Comparison of ENCODE assay signal across 9 cellular contexts in genomic region chr10:68212721-68213352, GRCh38. TPM values are rescaled to one million over a fixed set of nuclear protein-coding genes. Genes with fewer than 3 reads are reported as not detected.
DNase-seq lines count a peak whose midpoint lies in the region; ATAC-seq and TF ChIP-seq lines count a peak whose summit lies in the region.
"Had no signal": no experiment of that assay in that cellular context is flagged by ENCODE, and none has a peak within 500 bp of the region (broad histone marks: within the 10 kb centered on the region; RNA-seq: fewer than 3 reads in every experiment).

No MANE protein-coding gene starts in this region.

- H3K4me3 ChIP-seq in left ventricle myocardium inferior = no peak overlapping the region
- H3K4me3 ChIP-seq in right atrium auricular region = no peak overlapping the region
- H3K4me3 ChIP-seq in neural progenitor cell = no peak overlapping the region

- peaks cover 42% of the 10 kb centered on the region for H3K4me1 Mint-ChIP-seq in neural progenitor cell
- H3K4me1 Mint-ChIP-seq: central memory CD8-positive, alpha-beta T cell had no signal

- TF ChIP-seq CTCF in left ventricle myocardium inferior (IDR thresholded peaks at IDR 0.05; ENCODE audit: borderline replicate concordance) (peak; percentile 58), right atrium auricular region (IDR thresholded peaks at IDR 0.05) (peak in 1 of 2 donors; percentile 64), neural progenitor cell (IDR thresholded peaks at IDR 0.05) (peak; percentile 76)

- intact Hi-C loops in left ventricle myocardium inferior (cut with micrococcal nuclease) = loop anchor here (10.0 kb wide), 1 partner anchor 92 kb away; no protein-coding TSS in a partner anchor

- peaks cover 10% of the 10 kb centered on the region for H3K27me3 Mint-ChIP-seq in neural progenitor cell (ENCODE audit: insufficient read depth, low read depth)

- H3K4me1 ChIP-seq in left ventricle myocardium inferior (no peaks in the 10 kb centered on the region), right atrium auricular region (no peaks in the 10 kb centered on the region), neural progenitor cell (peaks cover 5% of the 10 kb centered on the region)

- no peak overlapping the region for H3K27ac Mint-ChIP-seq in neural progenitor cell

- H3K4me3 Mint-ChIP-seq in neural progenitor cell = peak overlapping the region; percentile 18
- H3K4me3 Mint-ChIP-seq: central memory CD8-positive, alpha-beta T cell had no signal

- no peak for ATAC-seq in HG02852 (IDR thresholded peaks at IDR 0.05; ENCODE audit: unreplicated experiment)
- no peak for ATAC-seq in HG03432 (IDR thresholded peaks at IDR 0.05; ENCODE audit: unreplicated experiment)

- H3K36me3 Mint-ChIP-seq in neural progenitor cell = no peaks in the 10 kb centered on the region

- H3K9me3 ChIP-seq in left ventricle myocardium inferior (replicated peaks) (no peaks in the 10 kb centered on the region), right atrium auricular region (no peaks in the 10 kb centered on the region), neural progenitor cell (ENCODE audit: low read depth) (no peaks in the 10 kb centered on the region)

- DNase-seq in left ventricle myocardium inferior = no peak
- DNase-seq in right atrium auricular region (ENCODE audit: low spot score) = no peak
- peak; percentile 33 for DNase-seq in NCI-H460 (ENCODE audit: extremely low read depth, low read depth)
- peak; percentile 56 for DNase-seq in dermis blood vessel endothelial cell
- no peak for DNase-seq in neural progenitor cell (ENCODE audit: low spot score)
- no peak for DNase-seq in activated T-cell treated with anti-CD3 and anti-CD28 coated beads, Interleukin-2, amount 50 U/mL, for 48 hours

- no peak overlapping the region for H2AFZ ChIP-seq in neural progenitor cell (replicated peaks)

- H3F3A ChIP-seq in neural progenitor cell (ENCODE audit: low read depth) = no peaks in the 10 kb centered on the region

- peaks cover 36% of the 10 kb centered on the region for H3K36me3 ChIP-seq in left ventricle myocardium inferior
- H3K36me3 ChIP-seq in right atrium auricular region = peaks cover 48% of the 10 kb centered on the region
- H3K36me3 ChIP-seq in neural progenitor cell = no peaks in the 10 kb centered on the region

- H3K4me2 ChIP-seq in neural progenitor cell = no peak overlapping the region

- no peaks in the 10 kb centered on the region for H4K20me1 ChIP-seq in neural progenitor cell (ENCODE audit: low read depth)

- H3K27ac ChIP-seq in left ventricle myocardium inferior (replicated peaks) = no peak overlapping the region
- no peak overlapping the region for H3K27ac ChIP-seq in right atrium auricular region
- no peak overlapping the region for H3K27ac ChIP-seq in neural progenitor cell

- H3K9ac ChIP-seq in neural progenitor cell = no peak overlapping the region

- no peaks in the 10 kb centered on the region for H3K79me2 ChIP-seq in neural progenitor cell (ENCODE audit: low read depth)

- peaks cover 2% of the 10 kb centered on the region for H3K9me3 Mint-ChIP-seq in neural progenitor cell
- H3K9me3 Mint-ChIP-seq: central memory CD8-positive, alpha-beta T cell had no signal

- H3K27me3 ChIP-seq in left ventricle myocardium inferior (ENCODE audit: low read depth) (no peaks in the 10 kb centered on the region), right atrium auricular region (no peaks in the 10 kb centered on the region), neural progenitor cell (no peaks in the 10 kb centered on the region)

RNA-seq across cellular contexts. Expression of gene ATOH7, which starts 19.1 kb away (rescaled TPM):
- total RNA-seq in left ventricle myocardium inferior (not detected), right atrium auricular region (not detected), dermis blood vessel endothelial cell (not detected in 2 replicates), neural progenitor cell (ENCODE audit: low replicate concordance) (0.93 TPM in 1 of 2 replicates, not detected in the other)
- total RNA-seq in NCI-H460 (2014; rRNA removed; shearing (Covaris generic)) = 0.20 TPM in 1 of 2 replicates, not detected in the other
- 0.21 and 0.47 TPM in 2 replicates for polyA plus RNA-seq in NCI-H460 (2014; cell fraction: nucleus; rRNA removed)

Comparison
In these comparisons a context has a peak if more than half of its experiments do, and no peak if none do; other contexts are left out.
1. DNase-seq: peak in NCI-H460 (single experiment) and dermis blood vessel endothelial cell (single experiment); none in left ventricle myocardium inferior (single experiment), right atrium auricular region (single experiment), neural progenitor cell (single experiment) and activated T-cell treated with anti-CD3 and anti-CD28 coated beads, Interleukin-2, amount 50 U/mL, for 48 hours (0 of 2).